19 cellular contexts compared by ENCODE assay signal in the genomic region with DNA sequence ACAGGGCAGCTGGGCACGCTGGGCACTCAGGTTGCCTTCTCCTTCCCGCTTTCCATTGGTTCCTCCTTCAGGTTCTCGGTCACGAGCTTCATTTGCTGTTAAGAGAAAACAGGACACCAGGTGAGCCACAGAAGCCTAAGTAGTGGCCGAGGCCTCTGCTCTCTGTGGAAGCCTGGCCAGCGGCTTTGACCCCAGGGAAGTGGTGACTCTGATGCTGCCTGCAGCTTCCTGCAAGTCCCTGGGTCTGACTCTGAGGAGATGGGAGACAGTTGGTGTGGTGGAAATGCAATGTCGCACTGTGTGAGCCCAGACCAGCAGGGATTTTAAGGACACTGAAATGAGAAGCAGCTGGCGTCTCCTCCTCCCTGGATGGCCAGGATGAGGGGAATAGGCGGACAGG.
DNase-seq lines count a peak whose midpoint lies in the region; ATAC-seq and TF ChIP-seq lines count a peak whose summit lies in the region.
"Had no signal": no experiment of that assay in that cellular context is flagged by ENCODE, and none has a peak within 500 bp of the region (broad histone marks: within the 10 kb centered on the region; RNA-seq: fewer than 3 reads in every experiment).

No MANE protein-coding gene starts in this region.

- peak; percentile 19 for DNase-seq in activated T-cell treated with anti-CD3 and anti-CD28 coated beads, Interleukin-2, amount 50 U/mL, for 24 hours
- DNase-seq in activated T-cell treated with anti-CD3 and anti-CD28 coated beads, Interleukin-2, amount 50 U/mL, for 4 hours, result no peak
- DNase-seq in left ventricle myocardium superior, result no peak
- no peak for DNase-seq in neuronal stem cell (ENCODE audit: low spot score)
- DNase-seq in suprapubic skin (ENCODE audit: low spot score in 2 of 2), result no peak
- DNase-seq in NCI-H1436 (lab: John Stamatoyannopoulos, UW), result no peak
- DNase-seq: CD4-positive, alpha-beta T cell; KG1; NCI-H1436 treated with DMSO at 0.1 percent for 48 hours; NCI-H2081; NCI-H510A; NCI-H82; PC-9 had no signal

- H3K9me3 Mint-ChIP-seq in activated T-cell treated with anti-CD3 and anti-CD28 coated beads, Interleukin-2, amount 50 U/mL, for 24 hours, result no peaks in the 10 kb centered on the region
- no peaks in the 10 kb centered on the region for H3K9me3 Mint-ChIP-seq in activated T-cell treated with anti-CD3 and anti-CD28 coated beads, Interleukin-2, amount 50 U/mL, for 4 hours
- H3K9me3 Mint-ChIP-seq: CD4-positive, alpha-beta T cell; GM23338 had no signal

- no peaks in the 10 kb centered on the region for H3K9me3 ChIP-seq in neuronal stem cell (replicated peaks in 1 of 2; ENCODE audit: control insufficient read depth in 2 of 2, insufficient read depth in 1 of 2, low read depth in 1 of 2, low read length in 2 of 2)
- no peaks in the 10 kb centered on the region for H3K9me3 ChIP-seq in suprapubic skin

- H3K23ac ChIP-seq in neuronal stem cell (ENCODE audit: low read depth, low read length, poor library complexity), result peak overlapping the region; percentile 44

- H3K27ac ChIP-seq in neuronal stem cell (replicated peaks; ENCODE audit: low read length) (no peak overlapping the region), suprapubic skin (peak overlapping the region; percentile 23)
- H3K27ac ChIP-seq: 22Rv1, PC-9 had no signal

- H3K4me1 ChIP-seq in neuronal stem cell (ENCODE audit: control insufficient read depth in 2 of 2, insufficient read depth in 1 of 2, low read depth in 1 of 2, low read length in 2 of 2) (no peaks in the 10 kb centered on the region), suprapubic skin (peaks cover 11% of the 10 kb centered on the region)

- H2BK120ac ChIP-seq in neuronal stem cell (ENCODE audit: low read depth, low read length), result no peak overlapping the region

- TF ChIP-seq POLR2A in suprapubic skin (IDR thresholded peaks at IDR 0.05), result no peak

- H2BK5ac ChIP-seq in neuronal stem cell (ENCODE audit: low read length), result no peak overlapping the region

- H3K27ac Mint-ChIP-seq in activated T-cell treated with anti-CD3 and anti-CD28 coated beads, Interleukin-2, amount 50 U/mL, for 24 hours, result no peak overlapping the region
- H3K27ac Mint-ChIP-seq: B cell; CD4-positive, alpha-beta T cell; GM23338 had no signal

- H3K4me1 Mint-ChIP-seq in activated T-cell treated with anti-CD3 and anti-CD28 coated beads, Interleukin-2, amount 50 U/mL, for 24 hours (ENCODE audit: low read depth), result no peaks in the 10 kb centered on the region
- H3K4me1 Mint-ChIP-seq in activated T-cell treated with anti-CD3 and anti-CD28 coated beads, Interleukin-2, amount 50 U/mL, for 4 hours (ENCODE audit: low read depth), result peaks cover 3% of the 10 kb centered on the region
- H3K4me1 Mint-ChIP-seq: B cell had no signal

- H4K8ac ChIP-seq in neuronal stem cell (ENCODE audit: low read depth, low read length), result no peak overlapping the region

- peaks cover 3% of the 10 kb centered on the region for H3K36me3 Mint-ChIP-seq in activated T-cell treated with anti-CD3 and anti-CD28 coated beads, Interleukin-2, amount 50 U/mL, for 24 hours (ENCODE audit: low read depth)
- no peaks in the 10 kb centered on the region for H3K36me3 Mint-ChIP-seq in activated T-cell treated with anti-CD3 and anti-CD28 coated beads, Interleukin-2, amount 50 U/mL, for 4 hours (ENCODE audit: insufficient read depth)

- H3K79me1 ChIP-seq in neuronal stem cell (ENCODE audit: low read depth, low read length), result peaks cover 2% of the 10 kb centered on the region

- no peak overlapping the region for H3K4me2 ChIP-seq in neuronal stem cell (ENCODE audit: insufficient read depth, low read length, poor library complexity, severe bottlenecking)
- H3K4me2 ChIP-seq: GM23338, PC-9 had no signal

- H3K4ac ChIP-seq in neuronal stem cell (ENCODE audit: low read length), result no peak overlapping the region

- no peak for ATAC-seq in activated T-cell treated with anti-CD3 and anti-CD28 coated beads, Interleukin-2, amount 50 U/mL, for 4 hours
- ATAC-seq in left ventricle myocardium superior, result peak; percentile 26
- no peak for ATAC-seq in HG03378 (IDR thresholded peaks at IDR 0.05; ENCODE audit: unreplicated experiment)
- ATAC-seq in GM19397 (IDR thresholded peaks at IDR 0.05; ENCODE audit: unreplicated experiment), result no peak
- ATAC-seq: GM23338, HepG2 had no signal

- H3K14ac ChIP-seq in neuronal stem cell (ENCODE audit: low read length), result no peak overlapping the region

- no peak overlapping the region for H3K18ac ChIP-seq in neuronal stem cell (ENCODE audit: low read length)

- no peak overlapping the region for H2AFZ ChIP-seq in neuronal stem cell (ENCODE audit: low read length)
- H2AFZ ChIP-seq: GM23338, PC-9 had no signal

- TF ChIP-seq CTCF in suprapubic skin (IDR thresholded peaks at IDR 0.05), result no peak

- H3K4me3 ChIP-seq in neuronal stem cell (ENCODE audit: low read length in 2 of 2), result no peak overlapping the region
- no peak overlapping the region for H3K4me3 ChIP-seq in suprapubic skin
- H3K4me3 ChIP-seq: GM23338, PC-9 had no signal

- H2AK5ac ChIP-seq in neuronal stem cell (ENCODE audit: low read depth, low read length), result no peak overlapping the region

- no peaks in the 10 kb centered on the region for H3K27me3 Mint-ChIP-seq in activated T-cell treated with anti-CD3 and anti-CD28 coated beads, Interleukin-2, amount 50 U/mL, for 24 hours
- no peaks in the 10 kb centered on the region for H3K27me3 Mint-ChIP-seq in activated T-cell treated with anti-CD3 and anti-CD28 coated beads, Interleukin-2, amount 50 U/mL, for 4 hours (ENCODE audit: low read depth)
- H3K27me3 Mint-ChIP-seq: B cell; CD4-positive, alpha-beta T cell had no signal

- no peak overlapping the region for H2BK15ac ChIP-seq in neuronal stem cell (ENCODE audit: low read length)

- H2BK12ac ChIP-seq in neuronal stem cell (ENCODE audit: low read length), result no peak overlapping the region

- H4K91ac ChIP-seq in neuronal stem cell (ENCODE audit: low read depth, low read length, poor library complexity), result no peak overlapping the region

- H3K27me3 ChIP-seq in neuronal stem cell (ENCODE audit: control insufficient read depth in 3 of 3, insufficient read depth in 3 of 3, low read depth in 1 of 3, low read length in 3 of 3) (no peaks in the 10 kb centered on the region), suprapubic skin (no peaks in the 10 kb centered on the region)

- H3K9ac ChIP-seq in neuronal stem cell (ENCODE audit: low read depth, low read length, poor library complexity), result no peak overlapping the region

- peaks cover 0 to 2% of the 10 kb centered on the region in 2 donors for H3K36me3 ChIP-seq in neuronal stem cell (replicated peaks in 1 of 2; ENCODE audit: control insufficient read depth in 2 of 2, insufficient read depth in 2 of 2, low read length in 2 of 2)
- H3K36me3 ChIP-seq in suprapubic skin, result peaks cover 4% of the 10 kb centered on the region

- no CpG with 5 or more reads among the region's 9 CpGs for WGBS in neuronal stem cell (ENCODE audit: extremely low coverage in 2 of 2, insufficient read length in 2 of 2, insufficient replicate concordance in 1 of 2), 2 donors
- whole genome bisulfite sequencing in suprapubic skin, result no CpG with 5 or more reads among the region's 9 CpGs

- TF ChIP-seq EP300 in suprapubic skin (IDR thresholded peaks at IDR 0.05), result no peak

- no peak overlapping the region for H3K4me3 Mint-ChIP-seq in activated T-cell treated with anti-CD3 and anti-CD28 coated beads, Interleukin-2, amount 50 U/mL, for 24 hours
- H3K4me3 Mint-ChIP-seq in activated T-cell treated with anti-CD3 and anti-CD28 coated beads, Interleukin-2, amount 50 U/mL, for 4 hours, result no peak overlapping the region
- H3K4me3 Mint-ChIP-seq: B cell; CD4-positive, alpha-beta T cell; GM23338 had no signal

- intact Hi-C loops in left ventricle myocardium superior (cut with micrococcal nuclease), result no loop called here
